4 cellular contexts compared by ENCODE assay signal in genomic region chr1:22597996-22598395, GRCh38. TPM values are rescaled to one million over a fixed set of nuclear protein-coding genes. Genes with fewer than 3 reads are reported as not detected.
"Had no signal": no experiment of that assay in that cellular context is flagged by ENCODE, and none has a peak within 500 bp of the region (broad histone marks: within the 10 kb centered on the region; RNA-seq: fewer than 3 reads in every experiment).

No MANE protein-coding gene starts in this region.

- ATAC-seq: GM12878 had no signal

- H3K4me3 ChIP-seq: GM12878 had no signal

- DNase-seq: GDM1, GF-D8 had no signal

RNA-seq across cellular contexts. Expression of gene EPHA8, which starts 34.7 kb away (rescaled TPM):
- total RNA-seq: G401, GM12878 had no signal
- polyA plus RNA-seq: GM12878 had no signal

RNA-seq across cellular contexts. Expression of gene C1QA, which starts 38.4 kb away (rescaled TPM):
- total RNA-seq: G401 had no signal
- polyA plus RNA-seq: GM12878 had no signal

RNA-seq across cellular contexts. Expression of gene C1QC, which starts 45.4 kb away (rescaled TPM):
- total RNA-seq: G401 had no signal
- polyA plus RNA-seq: GM12878 had no signal

RNA-seq across cellular contexts. Expression of gene C1QB, which starts 55.0 kb away (rescaled TPM):
- total RNA-seq: G401 had no signal
- polyA plus RNA-seq: GM12878 had no signal
